Comparison of ENCODE assay signal across 1 cellular context in the genomic region with DNA sequence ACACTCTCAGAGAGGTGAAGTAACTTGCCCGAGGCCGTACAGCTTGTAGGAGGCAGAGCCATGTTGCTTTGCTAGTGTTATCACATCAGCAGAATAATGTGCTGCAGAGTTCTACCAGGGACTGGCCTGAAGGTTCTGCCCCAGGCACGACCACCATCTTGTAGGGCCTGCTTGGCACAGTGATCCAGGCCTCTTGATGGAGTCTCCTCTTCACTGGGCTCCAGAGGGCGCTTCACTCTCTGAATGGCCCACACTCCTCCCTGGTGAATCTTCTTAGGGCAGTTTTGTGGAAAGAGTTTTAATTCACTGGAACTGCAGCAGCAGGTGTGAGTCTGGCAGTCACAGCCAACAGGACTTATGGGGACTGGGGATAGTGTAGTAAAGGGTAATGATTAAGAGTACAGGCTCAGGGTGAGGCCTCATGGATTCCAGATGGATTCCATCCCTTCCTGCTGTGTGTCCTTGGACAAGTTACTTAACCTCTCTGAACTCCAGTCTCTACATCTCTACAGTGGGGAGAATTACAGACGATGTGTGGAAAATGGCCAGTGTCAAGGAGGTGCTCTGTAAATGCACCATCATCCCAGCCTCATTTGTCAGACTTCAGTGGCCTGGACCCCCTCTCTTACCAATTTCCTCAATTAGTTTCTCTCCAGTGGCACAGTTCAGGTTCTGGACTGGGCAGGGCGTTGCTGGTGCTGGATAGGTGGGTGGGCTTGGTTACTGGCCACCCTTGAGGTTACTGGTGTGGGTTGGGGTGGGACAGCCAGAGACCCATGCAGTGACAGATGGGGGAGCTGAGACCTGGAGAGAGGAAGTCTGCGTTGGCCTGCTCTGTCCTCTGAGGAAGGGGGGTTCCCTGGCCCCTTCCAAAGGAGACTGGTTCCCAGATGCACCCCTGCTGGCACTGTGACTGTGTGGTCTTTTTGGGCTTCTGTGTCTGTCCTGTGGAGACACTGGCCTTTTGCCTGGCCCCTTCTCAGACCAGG.
TF ChIP-seq lines count a peak whose summit lies in the region.

No MANE protein-coding gene starts in this region.

TF ChIP-seq in K562, 482 proteins besides CTCF, POLR2A, EP300 and RAD21 (continued from another document):
- TF ChIP-seq, protein P1, sequence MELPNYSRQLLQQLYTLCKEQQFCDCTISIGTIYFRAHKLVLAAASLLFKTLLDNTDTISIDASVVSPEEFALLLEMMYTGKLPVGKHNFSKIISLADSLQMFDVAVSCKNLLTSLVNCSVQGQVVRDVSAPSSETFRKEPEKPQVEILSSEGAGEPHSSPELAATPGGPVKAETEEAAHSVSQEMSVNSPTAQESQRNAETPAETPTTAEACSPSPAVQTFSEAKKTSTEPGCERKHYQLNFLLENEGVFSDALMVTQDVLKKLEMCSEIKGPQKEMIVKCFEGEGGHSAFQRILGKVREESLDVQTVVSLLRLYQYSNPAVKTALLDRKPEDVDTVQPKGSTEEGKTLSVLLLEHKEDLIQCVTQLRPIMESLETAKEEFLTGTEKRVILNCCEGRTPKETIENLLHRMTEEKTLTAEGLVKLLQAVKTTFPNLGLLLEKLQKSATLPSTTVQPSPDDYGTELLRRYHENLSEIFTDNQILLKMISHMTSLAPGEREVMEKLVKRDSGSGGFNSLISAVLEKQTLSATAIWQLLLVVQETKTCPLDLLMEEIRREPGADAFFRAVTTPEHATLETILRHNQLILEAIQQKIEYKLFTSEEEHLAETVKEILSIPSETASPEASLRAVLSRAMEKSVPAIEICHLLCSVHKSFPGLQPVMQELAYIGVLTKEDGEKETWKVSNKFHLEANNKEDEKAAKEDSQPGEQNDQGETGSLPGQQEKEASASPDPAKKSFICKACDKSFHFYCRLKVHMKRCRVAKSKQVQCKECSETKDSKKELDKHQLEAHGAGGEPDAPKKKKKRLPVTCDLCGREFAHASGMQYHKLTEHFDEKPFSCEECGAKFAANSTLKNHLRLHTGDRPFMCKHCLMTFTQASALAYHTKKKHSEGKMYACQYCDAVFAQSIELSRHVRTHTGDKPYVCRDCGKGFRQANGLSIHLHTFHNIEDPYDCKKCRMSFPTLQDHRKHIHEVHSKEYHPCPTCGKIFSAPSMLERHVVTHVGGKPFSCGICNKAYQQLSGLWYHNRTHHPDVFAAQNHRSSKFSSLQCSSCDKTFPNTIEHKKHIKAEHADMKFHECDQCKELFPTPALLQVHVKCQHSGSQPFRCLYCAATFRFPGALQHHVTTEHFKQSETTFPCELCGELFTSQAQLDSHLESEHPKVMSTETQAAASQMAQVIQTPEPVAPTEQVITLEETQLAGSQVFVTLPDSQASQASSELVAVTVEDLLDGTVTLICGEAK (IDR thresholded peaks at IDR 0.05) = no peak
- TF ChIP-seq, protein P1 (CRISPR knock-in tag; IDR thresholded peaks at IDR 0.05) = no peak
- TF ChIP-seq CBX3 (IDR thresholded peaks at IDR 0.05; ENCODE audit: borderline replicate concordance in 1 of 2, low read length in 2 of 2) (0 out of 3 replicates have a peak, but pooled peaks of 1 of the 2 experiments have one; percentile 47), ZNF140 (CRISPR knock-in tag; IDR thresholded peaks at IDR 0.05) (no peak), RBM25 (IDR thresholded peaks at IDR 0.05; ENCODE audit: low read depth, low read length, severe bottlenecking) (peak; percentile 99), ARID4B (CRISPR knock-in tag; IDR thresholded peaks at IDR 0.05) (no peak), NR2C2 (CRISPR knock-in tag; IDR thresholded peaks at IDR 0.05) (no peak), NR2C2 (tag; IDR thresholded peaks at IDR 0.05) (no peak), EWSR1 (IDR thresholded peaks at IDR 0.05; ENCODE audit: borderline replicate concordance, low read depth, partially characterized antibody) (no peak), BCOR (IDR thresholded peaks at IDR 0.05) (peak; percentile 97), SOX6 (IDR thresholded peaks at IDR 0.05) (no peak), MCM5 (IDR thresholded peaks at IDR 0.05; ENCODE audit: low read depth) (no peak), KDM1A (IDR thresholded peaks at IDR 0.05) (peak; percentile 68 to 78), CHD4 (IDR thresholded peaks at IDR 0.05; ENCODE audit: insufficient read depth, insufficient replicate concordance, low read depth, low read length, poor library complexity, severe bottlenecking) (peak; percentile 86), HDAC2 (IDR thresholded peaks at IDR 0.05) (peak; percentile 78), ZFP36 (IDR thresholded peaks at IDR 0.05; ENCODE audit: low read depth, low read length, partially characterized antibody) (peak; percentile 91)
